Comparison of ENCODE assay signal across 1 cellular context in genomic region chr7:7521259-7521658, GRCh38.
TF ChIP-seq lines count a peak whose summit lies in the region.

No MANE protein-coding gene starts in this region.

TF ChIP-seq in HCT116, 20 proteins besides CTCF, POLR2A, EP300 and RAD21 (continued from another document):
- 0 out of 2 replicates have a peak, but pooled peaks have one; percentile 17 for TF ChIP-seq MAX (IDR thresholded peaks at IDR 0.05)
